In genomic region chr14:37196604-37197420, GRCh38 we compare ENCODE assay signal across 8 cellular contexts. TPM values are rescaled to one million over a fixed set of nuclear protein-coding genes. Genes with fewer than 3 reads are reported as not detected.
DNase-seq lines count a peak whose midpoint lies in the region; ATAC-seq and TF ChIP-seq lines count a peak whose summit lies in the region.

No MANE protein-coding gene starts in this region.

- intact Hi-C loops in heart left ventricle (cut with DNase I): loop anchor here in 2 of 10 donors (1.0 to 2.0 kb wide), 2 partner anchors 24 to 25 kb away; partner anchors contain the start of gene SLC25A21 (in 2 of the 2)
- intact Hi-C loops in left cardiac atrium (cut with DNase I): no loop called here
- intact Hi-C loops in uterus (cut with DNase I; ENCODE audit: low total_unique reads): no loop called here

- H3K27ac ChIP-seq in heart left ventricle (peak overlapping the region in 11 of 12 donors; percentile 80 to 91 (median 85)), cingulate gyrus (ENCODE audit: low read depth, low read length) (peak overlapping the region; percentile 73), muscle layer of colon (ENCODE audit: low read depth, low read length) (peak overlapping the region; percentile 86), uterus (peak overlapping the region; percentile 88 to 92)

- peak overlapping the region in 11 of 12 donors; percentile 40 to 90 (median 63) for H3K4me3 ChIP-seq in heart left ventricle
- peak overlapping the region in 1 of 2 donors; percentile 55 for H3K4me3 ChIP-seq in muscle layer of colon (ENCODE audit: low read depth in 1 of 2, low read length in 2 of 2)
- H3K4me3 ChIP-seq in uterus: peak overlapping the region; percentile 53 to 59

- no peaks in the 10 kb centered on the region for H3K36me3 ChIP-seq in heart left ventricle
- no peaks in the 10 kb centered on the region for H3K36me3 ChIP-seq in muscle layer of colon (ENCODE audit: insufficient read depth, low read length)
- H3K36me3 ChIP-seq in uterus: no peaks in the 10 kb centered on the region

- DNase-seq in heart left ventricle (no peak), left cardiac atrium (no peak), uterus (no peak), GF-D8 (lab: John Stamatoyannopoulos, UW) (no peak), GOT3 (lab: John Stamatoyannopoulos, UW) (no peak), HCEC 1CT (no peak)

- TF ChIP-seq CTCF in heart left ventricle (IDR thresholded peaks at IDR 0.05) (no peak), uterus (IDR thresholded peaks at IDR 0.05) (no peak)

- ATAC-seq in heart left ventricle (no peak), left cardiac atrium (no peak)

- peak overlapping the region; percentile 94 for H3K9ac ChIP-seq in muscle layer of colon (ENCODE audit: low read length)

- H3K27me3 ChIP-seq in heart left ventricle (no peaks in the 10 kb centered on the region), muscle layer of colon (ENCODE audit: control insufficient read depth in 1 of 2, insufficient read depth in 2 of 2, low read length in 2 of 2) (no peaks in the 10 kb centered on the region), uterus (no peaks in the 10 kb centered on the region)

- WGBS in heart left ventricle, 4 donors: 92 to 94% (median 93%) methylated on average over 17 of the region's 17 CpGs

- no peak for TF ChIP-seq POLR2A in heart left ventricle (IDR thresholded peaks at IDR 0.05)
- no peak for TF ChIP-seq POLR2A in uterus (IDR thresholded peaks at IDR 0.05)

- H3K4me1 ChIP-seq in heart left ventricle (peaks cover 0 to 15% (median 0%) of the 10 kb centered on the region in 12 donors), muscle layer of colon (ENCODE audit: insufficient read depth, low read length) (peaks cover 9% of the 10 kb centered on the region), uterus (no peaks in the 10 kb centered on the region)

- H3K9me3 ChIP-seq in heart left ventricle (no peaks in the 10 kb centered on the region), muscle layer of colon (ENCODE audit: low read length) (no peaks in the 10 kb centered on the region), uterus (no peaks in the 10 kb centered on the region)

RNA-seq across cellular contexts. Expression of gene MIPOL1, which starts 0.9 kb away (rescaled TPM):
- total RNA-seq in heart left ventricle (1 to 10 TPM; 2.9 to 7.3 (median 5.3) TPM), left cardiac atrium (10 to 100 TPM in 1 of 2 donors, 1 to 10 TPM in 1; 9.0 to 11.7 TPM), uterus (10 to 100 TPM; 22.8 to 52.1 (median 39.4) TPM)
- 1 to 10 TPM in 1 of 2 donors, under 1 TPM in 1; 0.99 to 2.6 TPM for polyA plus RNA-seq in heart left ventricle

RNA-seq across cellular contexts. Expression of gene SLC25A21, which starts 24.4 kb away (rescaled TPM):
- total RNA-seq in heart left ventricle (1 to 10 TPM in 2 of 9 donors, under 1 TPM in 6, not detected in 1; 0.12 to 1.6 (median 0.24) TPM), left cardiac atrium (under 1 TPM; 0.73 to 0.77 TPM), uterus (1 to 10 TPM in 2 of 4 donors, under 1 TPM in 1, not detected in 1; under 0.01 to 3.0 (median 2.0) TPM)
- under 1 TPM; 0.23 to 0.24 TPM for polyA plus RNA-seq in heart left ventricle
